Comparison of ENCODE assay signal across 1 cellular context in the genomic region with DNA sequence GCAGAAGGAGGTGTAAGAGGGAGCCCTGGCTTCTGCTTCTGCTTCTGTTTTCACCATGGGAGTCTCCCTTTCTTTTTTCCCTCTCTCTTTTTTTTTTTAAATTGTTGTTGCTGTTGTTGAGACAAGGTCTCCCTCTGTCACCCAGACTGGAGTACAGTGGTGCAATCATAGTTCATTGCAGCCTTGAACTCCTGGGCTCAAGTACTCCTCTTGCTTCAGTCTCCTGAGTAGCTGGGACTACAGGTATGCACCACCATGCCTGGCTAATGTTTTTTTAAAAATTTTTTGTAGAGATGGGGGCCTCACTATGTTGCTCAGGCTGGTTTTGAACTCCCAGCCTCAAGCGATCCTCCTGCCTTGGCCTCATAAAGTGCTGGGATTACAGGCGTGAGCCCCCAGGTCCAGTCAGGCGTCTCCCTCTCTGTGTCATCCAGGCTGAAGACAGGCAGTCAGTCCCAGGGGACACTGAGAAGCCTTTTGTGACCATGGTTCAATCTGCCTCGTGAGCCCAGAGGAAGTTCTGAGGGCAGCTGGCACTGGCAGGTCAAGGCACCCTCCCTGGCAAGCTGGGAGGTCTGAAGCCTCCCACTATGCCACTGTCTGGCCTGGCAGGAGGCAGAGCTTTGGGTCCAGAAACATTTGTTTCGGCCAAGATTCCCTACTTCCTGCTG.
A peak's percentile ranks its signal among the peaks of the same experiment; 100 is the strongest.
TF ChIP-seq lines count a peak whose summit lies in the region.

No MANE protein-coding gene starts in this region.

TF ChIP-seq in GM12878, 131 proteins besides CTCF, POLR2A, EP300 and RAD21:
- TF ChIP-seq MEF2B (IDR thresholded peaks at IDR 0.05; ENCODE audit: partially characterized antibody, poor library complexity, severe bottlenecking): peak; percentile 53
- TF ChIP-seq, protein P1, sequence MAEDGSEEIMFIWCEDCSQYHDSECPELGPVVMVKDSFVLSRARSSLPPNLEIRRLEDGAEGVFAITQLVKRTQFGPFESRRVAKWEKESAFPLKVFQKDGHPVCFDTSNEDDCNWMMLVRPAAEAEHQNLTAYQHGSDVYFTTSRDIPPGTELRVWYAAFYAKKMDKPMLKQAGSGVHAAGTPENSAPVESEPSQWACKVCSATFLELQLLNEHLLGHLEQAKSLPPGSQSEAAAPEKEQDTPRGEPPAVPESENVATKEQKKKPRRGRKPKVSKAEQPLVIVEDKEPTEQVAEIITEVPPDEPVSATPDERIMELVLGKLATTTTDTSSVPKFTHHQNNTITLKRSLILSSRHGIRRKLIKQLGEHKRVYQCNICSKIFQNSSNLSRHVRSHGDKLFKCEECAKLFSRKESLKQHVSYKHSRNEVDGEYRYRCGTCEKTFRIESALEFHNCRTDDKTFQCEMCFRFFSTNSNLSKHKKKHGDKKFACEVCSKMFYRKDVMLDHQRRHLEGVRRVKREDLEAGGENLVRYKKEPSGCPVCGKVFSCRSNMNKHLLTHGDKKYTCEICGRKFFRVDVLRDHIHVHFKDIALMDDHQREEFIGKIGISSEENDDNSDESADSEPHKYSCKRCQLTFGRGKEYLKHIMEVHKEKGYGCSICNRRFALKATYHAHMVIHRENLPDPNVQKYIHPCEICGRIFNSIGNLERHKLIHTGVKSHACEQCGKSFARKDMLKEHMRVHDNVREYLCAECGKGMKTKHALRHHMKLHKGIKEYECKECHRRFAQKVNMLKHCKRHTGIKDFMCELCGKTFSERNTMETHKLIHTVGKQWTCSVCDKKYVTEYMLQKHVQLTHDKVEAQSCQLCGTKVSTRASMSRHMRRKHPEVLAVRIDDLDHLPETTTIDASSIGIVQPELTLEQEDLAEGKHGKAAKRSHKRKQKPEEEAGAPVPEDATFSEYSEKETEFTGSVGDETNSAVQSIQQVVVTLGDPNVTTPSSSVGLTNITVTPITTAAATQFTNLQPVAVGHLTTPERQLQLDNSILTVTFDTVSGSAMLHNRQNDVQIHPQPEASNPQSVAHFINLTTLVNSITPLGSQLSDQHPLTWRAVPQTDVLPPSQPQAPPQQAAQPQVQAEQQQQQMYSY (CRISPR knock-in tag; IDR thresholded peaks at IDR 0.05): no peak
- no peak for TF ChIP-seq DPF2 (IDR thresholded peaks at IDR 0.05)
- peak; percentile 13; the same call in 1 of the 2 replicates for TF ChIP-seq MTA2 (IDR thresholded peaks at IDR 0.05; ENCODE audit: low read depth)
